8 cellular contexts compared by ENCODE assay signal in genomic region chr5:53041071-53041692, GRCh38. TPM values are rescaled to one million over a fixed set of nuclear protein-coding genes. Genes with fewer than 3 reads are reported as not detected.
DNase-seq lines count a peak whose midpoint lies in the region; ATAC-seq and TF ChIP-seq lines count a peak whose summit lies in the region.

No MANE protein-coding gene starts in this region.

- DNase-seq in ELR (ENCODE audit: low read depth) (peak; percentile 44), GM20000 (ENCODE audit: low spot score) (peak; percentile 8), dedifferentiated amniotic fluid mesenchymal stem cell (ENCODE audit: extremely low spot score) (peak; percentile 68), OCI-M2 (lab: John Stamatoyannopoulos, UW; ENCODE audit: unreplicated experiment) (no peak), D341Med (ENCODE audit: low spot score) (no peak), glutamatergic neuron (no peak), NCI-H1436 treated with DMSO at 0.1 percent for 48 hours (lab: John Stamatoyannopoulos, UW) (no peak)

- H3K27me3 Mint-ChIP-seq in glutamatergic neuron (ENCODE audit: unreplicated experiment) = no peaks in the 10 kb centered on the region

- no peaks in the 10 kb centered on the region for H3K36me3 Mint-ChIP-seq in glutamatergic neuron (ENCODE audit: unreplicated experiment)

- H3K4me3 Mint-ChIP-seq in glutamatergic neuron (ENCODE audit: unreplicated experiment) = no peak overlapping the region

- H3K9me3 Mint-ChIP-seq in glutamatergic neuron (ENCODE audit: unreplicated experiment) = no peaks in the 10 kb centered on the region

- no peak for TF ChIP-seq CTCF in GM20000 (IDR thresholded peaks at IDR 0.05; ENCODE audit: extremely low read depth, missing control alignments)
- no peak for TF ChIP-seq CTCF in glutamatergic neuron (IDR thresholded peaks at IDR 0.05; ENCODE audit: partially characterized antibody, unreplicated experiment)

- H3K27ac Mint-ChIP-seq in glutamatergic neuron (ENCODE audit: unreplicated experiment) = no peak overlapping the region

- peak; percentile 100 for ATAC-seq in HG03439 (IDR thresholded peaks at IDR 0.05; ENCODE audit: unreplicated experiment)

- no peaks in the 10 kb centered on the region for H3K4me1 Mint-ChIP-seq in glutamatergic neuron (ENCODE audit: low read depth, unreplicated experiment)

RNA-seq across cellular contexts. Expression of gene ITGA2, which starts 52.0 kb away (rescaled TPM):
- total RNA-seq in glutamatergic neuron (ENCODE audit: unreplicated experiment) = not detected

Comparison
In these comparisons a context has a peak if more than half of its experiments do, and no peak if none do; other contexts are left out.
1. DNase-seq: peak in ELR (single experiment), GM20000 (single experiment) and dedifferentiated amniotic fluid mesenchymal stem cell (single experiment); none in OCI-M2 (single experiment), D341Med (single experiment), glutamatergic neuron (single experiment) and NCI-H1436 treated with DMSO at 0.1 percent for 48 hours (single experiment).